9 cellular contexts compared by ENCODE assay signal in genomic region chr15:75666823-75667501, GRCh38. TPM values are rescaled to one million over a fixed set of nuclear protein-coding genes. Genes with fewer than 3 reads are reported as not detected.
DNase-seq lines count a peak whose midpoint lies in the region; ATAC-seq, FAIRE-seq and TF ChIP-seq lines count a peak whose summit lies in the region.
"Had no signal": no experiment of that assay in that cellular context is flagged by ENCODE, and none has a peak within 500 bp of the region (broad histone marks: within the 10 kb centered on the region; RNA-seq: fewer than 3 reads in every experiment).

No MANE protein-coding gene starts in this region.

- H3K56ac ChIP-seq in H9 (ENCODE audit: insufficient read length, low read depth, low read length) = no peak overlapping the region

- H3K4me3 Mint-ChIP-seq in H9 = no peak overlapping the region
- H3K4me3 Mint-ChIP-seq: T-helper 1 cell treated with Interleukin-12 subunit alpha and Interleukin-12 subunit beta and Interleukin-4 antibody, amounts not matched to agents 30 μg/mL and 1 μg/mL, for 36 hours had no signal

- H3K23me2 ChIP-seq in H9 (ENCODE audit: insufficient read length, low read depth, low read length, poor library complexity, severe bottlenecking) = no peaks in the 10 kb centered on the region

- H3K4me1 Mint-ChIP-seq in H9 = peaks cover 3% of the 10 kb centered on the region in 2 experiments

- in situ Hi-C loops in K562 (cut with MboI) = no loop called here

- no peak overlapping the region for H2BK120ac ChIP-seq in H9 (ENCODE audit: low read depth, low read length, poor library complexity, severe bottlenecking)

- peaks cover 3% of the 10 kb centered on the region for H3K9me1 ChIP-seq in K562 (ENCODE audit: control insufficient read depth, insufficient read depth, low read length)

- TF ChIP-seq EP300 in Ishikawa (IDR thresholded peaks at IDR 0.05; ENCODE audit: borderline replicate concordance) = peak; percentile 75; the same call in 1 of the 2 replicates
- no peak for TF ChIP-seq EP300 in K562 (IDR thresholded peaks at IDR 0.05; ENCODE audit: low read length)
- peak in 1 of 2 donors; percentile 85 for TF ChIP-seq EP300 in tibial nerve (IDR thresholded peaks at IDR 0.05)

- H3K18ac ChIP-seq in H9 (ENCODE audit: insufficient read length, low read depth, low read length) = no peak overlapping the region

- no peaks in the 10 kb centered on the region for H3K27me3 ChIP-seq in K562 (ENCODE audit: control insufficient read depth in 2 of 2, insufficient read depth in 2 of 2, low read length in 2 of 2)
- no peaks in the 10 kb centered on the region for H3K27me3 ChIP-seq in kidney epithelial cell (ENCODE audit: control insufficient read depth, insufficient read depth, low read length)
- H3K27me3 ChIP-seq in tibial nerve = no peaks in the 10 kb centered on the region
- no peaks in the 10 kb centered on the region for H3K27me3 ChIP-seq in H9 (ENCODE audit: insufficient read depth, low read length)

- H2BK12ac ChIP-seq in H9 (ENCODE audit: insufficient read length, low read depth, low read length) = no peak overlapping the region

- 46% methylated on average over 12 of the region's 15 CpGs for WGBS in K562 (ENCODE audit: insufficient coverage, low coverage, missing lambda C conversion rate)
- 32 to 48% methylated on average over 6 to 15 of the region's 15 CpGs for WGBS in tibial nerve, 2 donors
- no CpG with 5 or more reads among the region's 15 CpGs for WGBS in H9 (ENCODE audit: extremely low coverage, insufficient read length, low lambda C conversion rate)

- BruUV-seq in K562 (replicated peaks; lab: Mats Ljungman, UMichigan) = no TSS peak

- no peak overlapping the region for H4K8ac ChIP-seq in H9 (replicated peaks; ENCODE audit: insufficient read length, low read depth, low read length)

- no peaks in the 10 kb centered on the region; a peak in 1 of 5 replicates for H3K9me3 Mint-ChIP-seq in H9
- H3K9me3 Mint-ChIP-seq: T-helper 1 cell treated with Interleukin-12 subunit alpha and Interleukin-12 subunit beta and Interleukin-4 antibody, amounts not matched to agents 30 μg/mL and 1 μg/mL, for 36 hours had no signal

- H3K27ac Mint-ChIP-seq in H9 = peak overlapping the region in 1 of 3 experiments; percentile 82; a peak in 1 of 7 replicates
- H3K27ac Mint-ChIP-seq: T-helper 1 cell treated with Interleukin-12 subunit alpha and Interleukin-12 subunit beta and Interleukin-4 antibody, amounts not matched to agents 30 μg/mL and 1 μg/mL, for 36 hours had no signal

- H4K20me1 ChIP-seq in K562 (replicated peaks; ENCODE audit: control insufficient read depth, insufficient read depth, low read length) = peaks cover 3% of the 10 kb centered on the region
- no peaks in the 10 kb centered on the region for H4K20me1 ChIP-seq in H9 (ENCODE audit: control insufficient read depth, insufficient read depth, insufficient read length)

- POLR2A ChIA-PET in K562 (lab: Yijun Ruan, JAX) = interaction anchor here (0.7 kb wide), 1 partner anchor 12 kb away, joined by 3 read pairs; no protein-coding TSS in a partner anchor

- no peak overlapping the region for H4K91ac ChIP-seq in H9 (ENCODE audit: insufficient read length, low read depth, low read length)

- DNase-seq in K562 (ENCODE audit: extremely low read depth in 1 of 4, low spot score in 3 of 4) (no peak), kidney epithelial cell (ENCODE audit: low read depth) (peak; percentile 89), tibial nerve (ENCODE audit: low spot score in 2 of 2) (peak in 1 of 2 donors; percentile 47), cortex of kidney (lab: John Stamatoyannopoulos, UW) (no peak), H9 (no peak)
- DNase-seq in stimulated activated CD4-positive, alpha-beta T cell treated with anti-CD3 and anti-CD28 coated beads, Interleukin-2, amount 100 ng/mL, for 48 hours = no peak

- no peak overlapping the region for H3K23ac ChIP-seq in H9 (ENCODE audit: insufficient read length, low read depth, low read length)

- FAIRE-seq in K562 (lab: Jason Lieb, UNC) = peak; percentile 62

- H3K4me2 ChIP-seq in K562 (ENCODE audit: insufficient read depth, low read length) (no peak overlapping the region), H9 (ENCODE audit: insufficient read depth, insufficient read length, low read length) (no peak overlapping the region)

- H3K36me3 Mint-ChIP-seq in H9 (ENCODE audit: insufficient read depth in 1 of 3, low read depth in 3 of 3) = peaks cover 0 to 2% (median 0%) of the 10 kb centered on the region in 3 experiments; a peak in 2 of 7 replicates

- H2AFZ ChIP-seq in K562 (ENCODE audit: low read depth, low read length) (no peak overlapping the region), H9 (ENCODE audit: low read length) (no peak overlapping the region)

- no peak for TF ChIP-seq RAD21 in Ishikawa (IDR thresholded peaks at IDR 0.05; ENCODE audit: low read depth)
- TF ChIP-seq RAD21 in K562 (CRISPR knock-in tag; conservative IDR thresholded peaks at IDR 0.05 in 1 of 2, IDR thresholded peaks at IDR 0.05 in 1 of 2) = no peak

- H3K9ac ChIP-seq in K562 (ENCODE audit: insufficient read depth in 1 of 2, low read depth in 2 of 2, low read length in 2 of 2) (peak overlapping the region in 1 of 2 experiments; percentile 19; a peak in 2 of 4 replicates), H9 (ENCODE audit: extremely low read depth, insufficient read length, low read length) (no peak overlapping the region)

- H2AK5ac ChIP-seq in H9 (ENCODE audit: insufficient read length, low read length) = no peak overlapping the region

- peaks cover 1% of the 10 kb centered on the region; the same call in 1 of the 2 replicates for H3K27me3 Mint-ChIP-seq in H9 (ENCODE audit: low read depth)

- no peak overlapping the region for H3K4me3 ChIP-seq in K562
- H3K4me3 ChIP-seq in kidney epithelial cell (ENCODE audit: low read depth, low read length) = no peak overlapping the region
- H3K4me3 ChIP-seq in tibial nerve = no peak overlapping the region

- H3K4me1 ChIP-seq in K562 (replicated peaks in 1 of 2; ENCODE audit: control insufficient read depth in 2 of 2, insufficient read depth in 2 of 2, low read length in 2 of 2) = peaks cover 0 to 31% of the 10 kb centered on the region in 2 experiments; a peak in 3 of 5 replicates
- peaks cover 0 to 50% (median 21%) of the 10 kb centered on the region in 4 donors for H3K4me1 ChIP-seq in tibial nerve
- H3K4me1 ChIP-seq in H9 (ENCODE audit: insufficient read depth, low read length) = no peaks in the 10 kb centered on the region

- H3K4ac ChIP-seq in H9 (ENCODE audit: low read depth, low read length) = no peak overlapping the region

- no peak overlapping the region for H2BK5ac ChIP-seq in H9 (ENCODE audit: insufficient read length, low read length)

- H4K5ac ChIP-seq in H9 (ENCODE audit: insufficient read length, low read depth, low read length) = no peak overlapping the region

- intact Hi-C loops in K562 (cut with micrococcal nuclease) = no loop called here

- no peaks in the 10 kb centered on the region for H3K79me1 ChIP-seq in H9 (ENCODE audit: insufficient read depth, low read depth, low read length, poor library complexity, severe bottlenecking)

- H3K9me3 ChIP-seq in K562 (replicated peaks; ENCODE audit: control insufficient read depth, insufficient read depth, low read depth, low read length) (no peaks in the 10 kb centered on the region), tibial nerve (no peaks in the 10 kb centered on the region), H9 (ENCODE audit: control insufficient read depth, low read depth, low read length) (no peaks in the 10 kb centered on the region)

- no peaks in the 10 kb centered on the region for H3K79me2 ChIP-seq in K562 (ENCODE audit: control insufficient read depth, insufficient read depth, low read length)
- no peaks in the 10 kb centered on the region for H3K79me2 ChIP-seq in H9 (ENCODE audit: insufficient read depth, low read length)

- H3K27ac ChIP-seq in K562 (ENCODE audit: extremely low read depth, low read depth, low read length) = no peak overlapping the region
- peak overlapping the region; percentile 54 to 78 (median 67) for H3K27ac ChIP-seq in tibial nerve
- no peak overlapping the region for H3K27ac ChIP-seq in H9 (ENCODE audit: insufficient read length, low read depth, low read length)

- TF ChIP-seq POLR2A in K562 (conservative IDR thresholded peaks at IDR 0.05) = no peak
- no peak for TF ChIP-seq POLR2A in tibial nerve (IDR thresholded peaks at IDR 0.05)

- no peak overlapping the region for H2BK20ac ChIP-seq in H9 (ENCODE audit: low read depth, low read length, poor library complexity, severe bottlenecking)

- no peak overlapping the region for H3T11ph ChIP-seq in H9 (ENCODE audit: low read length)

- no peaks in the 10 kb centered on the region for H3K36me3 ChIP-seq in K562 (ENCODE audit: control insufficient read depth, insufficient read depth, low read length)
- H3K36me3 ChIP-seq in kidney epithelial cell (ENCODE audit: control insufficient read depth, insufficient read depth, low read length) = no peaks in the 10 kb centered on the region
- peaks cover 0 to 9% (median 0%) of the 10 kb centered on the region in 3 donors for H3K36me3 ChIP-seq in tibial nerve

- CTCF ChIA-PET in K562 (lab: Yijun Ruan, JAX; ENCODE audit: low intra/inter-chr PET ratio) = no interaction called here

- no peak for TF ChIP-seq CTCF in K562 (IDR thresholded peaks at IDR 0.05 in 2 of 3, conservative IDR thresholded peaks at IDR 0.05 in 1 of 3; ENCODE audit: insufficient read depth in 2 of 3, low read depth in 1 of 3, low read length in 3 of 3)
- no peak for TF ChIP-seq CTCF in kidney epithelial cell (IDR thresholded peaks at IDR 0.05; ENCODE audit: insufficient read depth, low read length, poor library complexity, severe bottlenecking)
- TF ChIP-seq CTCF in tibial nerve (IDR thresholded peaks at IDR 0.05) = no peak
- TF ChIP-seq CTCF in H9 (conservative IDR thresholded peaks at IDR 0.05) = no peak

- no peak overlapping the region for H2BK15ac ChIP-seq in H9 (ENCODE audit: low read depth, low read length)

- ATAC-seq in K562 (no peak), GM21367 (IDR thresholded peaks at IDR 0.05; ENCODE audit: unreplicated experiment) (no peak)

- no peak overlapping the region; the same call in 1 of the 2 replicates for H3K14ac ChIP-seq in H9 (ENCODE audit: insufficient read depth, low read length)

RNA-seq across cellular contexts. Expression of gene SNX33, which starts 19.2 kb away (rescaled TPM):
- 12.7 and 30.2 TPM in 2 replicates for total RNA-seq in K562 (2011; cell fraction: chromatin; rRNA removed; ENCODE audit: low replicate concordance)
- total RNA-seq in K562 (2011; cell fraction: nucleolus; rRNA removed) = 20.0 and 22.7 TPM in 2 replicates
- total RNA-seq in K562 (2011; cell fraction: nucleoplasm; rRNA removed) = 17.2 and 19.9 TPM in 2 replicates
- total RNA-seq in K562 (2014; rRNA removed) = 10.0 and 13.0 TPM in 2 replicates
- 4.3 and 4.7 TPM in 2 replicates for total RNA-seq in K562 (2014; rRNA removed; fragmentation: Illumina TruSeq; extraction: Trizol)
- 8.3 and 8.8 TPM in 2 replicates for total RNA-seq in K562 (2015; rRNA removed; fragmentation: Illumina TruSeq; extraction: Trizol)
- total RNA-seq in K562 (2021) = 14.1 and 14.8 TPM in 2 replicates
- polyA plus RNA-seq in K562 (2011; rRNA removed) = 7.9 and 8.2 TPM in 2 replicates
- polyA plus RNA-seq in K562 (2011; cell fraction: cytosol; rRNA removed) = 9.2 and 11.6 TPM in 2 replicates
- polyA plus RNA-seq in K562 (2011; cell fraction: nucleus; rRNA removed) = 16.8 and 25.3 TPM in 2 replicates
- 11.0 and 16.8 TPM in 2 replicates for polyA plus RNA-seq in K562 (2012)
- 10.1 TPM in 2 replicates for polyA plus RNA-seq in K562 (2014; fragmentation: Illumina TruSeq; extraction: Trizol)
- 1 to 10 TPM; 1.4 to 1.8 TPM for polyA plus RNA-seq in K562 (2014; fragmentation: Nextera tagmentation; extraction: Ambion mirVana)
- 7.5 and 8.3 TPM in 2 replicates for polyA plus RNA-seq in K562 (2014; rRNA removed)
- 10.9 and 12.8 TPM in 2 replicates for polyA minus RNA-seq in K562 (2011; rRNA and poly(A)+ RNA removed)
- polyA minus RNA-seq in K562 (2011; cell fraction: cytosol; rRNA and poly(A)+ RNA removed) = 11.5 and 12.8 TPM in 2 replicates
- polyA minus RNA-seq in K562 (2011; cell fraction: nucleus; rRNA and poly(A)+ RNA removed) = 10.5 and 12.7 TPM in 2 replicates
- 23.4 and 25.7 TPM in 2 replicates for total RNA-seq in kidney epithelial cell
- total RNA-seq in tibial nerve = 10 to 100 TPM; 29.7 to 44.9 (median 31.1) TPM
- total RNA-seq in H9 (2021) = 17.7 and 18.7 TPM in 2 replicates

RNA-seq across cellular contexts. Expression of gene IMP3, which starts 26.9 kb away (rescaled TPM):
- total RNA-seq in K562 (2011; cell fraction: chromatin; rRNA removed; ENCODE audit: low replicate concordance) = 30.2 and 42.6 TPM in 2 replicates
- total RNA-seq in K562 (2011; cell fraction: nucleolus; rRNA removed) = 67.6 and 76.2 TPM in 2 replicates
- total RNA-seq in K562 (2011; cell fraction: nucleoplasm; rRNA removed) = 56.2 and 65.3 TPM in 2 replicates
- 140 and 159 TPM in 2 replicates for total RNA-seq in K562 (2014; rRNA removed)
- 74.4 and 74.6 TPM in 2 replicates for total RNA-seq in K562 (2014; rRNA removed; fragmentation: Illumina TruSeq; extraction: Trizol)
- total RNA-seq in K562 (2015; rRNA removed; fragmentation: Illumina TruSeq; extraction: Trizol) = 87.6 and 93.6 TPM in 2 replicates
- total RNA-seq in K562 (2021) = 113 and 124 TPM in 2 replicates
- polyA plus RNA-seq in K562 (2011; rRNA removed) = 58.5 and 68.3 TPM in 2 replicates
- polyA plus RNA-seq in K562 (2011; cell fraction: cytosol; rRNA removed) = 92.2 and 249 TPM in 2 replicates
- polyA plus RNA-seq in K562 (2011; cell fraction: nucleus; rRNA removed) = 55.6 and 61.8 TPM in 2 replicates
- polyA plus RNA-seq in K562 (2012) = 84.1 and 118 TPM in 2 replicates
- 44.5 and 47.1 TPM in 2 replicates for polyA plus RNA-seq in K562 (2014; fragmentation: Illumina TruSeq; extraction: Trizol)
- polyA plus RNA-seq in K562 (2014; fragmentation: Nextera tagmentation; extraction: Ambion mirVana) = 10 to 100 TPM; 14.5 to 15.5 TPM
- polyA plus RNA-seq in K562 (2014; rRNA removed) = 160 and 161 TPM in 2 replicates
- 15.4 and 19.4 TPM in 2 replicates for polyA minus RNA-seq in K562 (2011; rRNA and poly(A)+ RNA removed)
- 32.6 and 34.2 TPM in 2 replicates for polyA minus RNA-seq in K562 (2011; cell fraction: cytosol; rRNA and poly(A)+ RNA removed)
- polyA minus RNA-seq in K562 (2011; cell fraction: nucleus; rRNA and poly(A)+ RNA removed) = 26.5 and 42.5 TPM in 2 replicates
- 95.9 and 97.7 TPM in 2 replicates for total RNA-seq in kidney epithelial cell
- total RNA-seq in tibial nerve = 100 to 1,000 TPM; 163 to 179 (median 170) TPM
- total RNA-seq in H9 (2021) = 97.9 and 106 TPM in 2 replicates

RNA-seq across cellular contexts. Expression of gene SNUPN, which starts 41.4 kb away (rescaled TPM):
- 34.5 and 36.5 TPM in 2 replicates for total RNA-seq in K562 (2011; cell fraction: chromatin; rRNA removed; ENCODE audit: low replicate concordance)
- total RNA-seq in K562 (2011; cell fraction: nucleolus; rRNA removed) = 19.9 and 23.8 TPM in 2 replicates
- 23.1 and 26.6 TPM in 2 replicates for total RNA-seq in K562 (2011; cell fraction: nucleoplasm; rRNA removed)
- 32.2 and 33.0 TPM in 2 replicates for total RNA-seq in K562 (2014; rRNA removed)
- 39.5 and 41.6 TPM in 2 replicates for total RNA-seq in K562 (2014; rRNA removed; fragmentation: Illumina TruSeq; extraction: Trizol)
- 36.9 and 40.0 TPM in 2 replicates for total RNA-seq in K562 (2015; rRNA removed; fragmentation: Illumina TruSeq; extraction: Trizol)
- total RNA-seq in K562 (2021) = 36.6 and 38.3 TPM in 2 replicates
- polyA plus RNA-seq in K562 (2011; rRNA removed) = 29.7 and 38.4 TPM in 2 replicates
- 17.4 and 23.6 TPM in 2 replicates for polyA plus RNA-seq in K562 (2011; cell fraction: cytosol; rRNA removed)
- polyA plus RNA-seq in K562 (2011; cell fraction: nucleus; rRNA removed) = 17.4 and 19.5 TPM in 2 replicates
- polyA plus RNA-seq in K562 (2012) = 29.0 and 35.1 TPM in 2 replicates
- 40.9 and 45.0 TPM in 2 replicates for polyA plus RNA-seq in K562 (2014; fragmentation: Illumina TruSeq; extraction: Trizol)
- 10 to 100 TPM; 69.3 to 78.3 TPM for polyA plus RNA-seq in K562 (2014; fragmentation: Nextera tagmentation; extraction: Ambion mirVana)
- 38.0 and 42.5 TPM in 2 replicates for polyA plus RNA-seq in K562 (2014; rRNA removed)
- 35.1 and 36.0 TPM in 2 replicates for polyA minus RNA-seq in K562 (2011; rRNA and poly(A)+ RNA removed)
- polyA minus RNA-seq in K562 (2011; cell fraction: cytosol; rRNA and poly(A)+ RNA removed) = 16.3 and 20.6 TPM in 2 replicates
- polyA minus RNA-seq in K562 (2011; cell fraction: nucleus; rRNA and poly(A)+ RNA removed) = 10.6 and 18.4 TPM in 2 replicates
- total RNA-seq in kidney epithelial cell = 17.4 and 21.3 TPM in 2 replicates
- total RNA-seq in tibial nerve = 10 to 100 TPM; 16.3 to 35.1 (median 23.7) TPM
- total RNA-seq in H9 (2021) = 29.8 and 32.7 TPM in 2 replicates

RNA-seq across cellular contexts. Expression of gene CSPG4, which starts 45.7 kb away (rescaled TPM):
- total RNA-seq in K562 (2011; cell fraction: chromatin; rRNA removed; ENCODE audit: low replicate concordance) = 0.07 and 1.1 TPM in 2 replicates
- 0.39 and 1.2 TPM in 2 replicates for total RNA-seq in K562 (2011; cell fraction: nucleolus; rRNA removed)
- 0.22 and 0.23 TPM in 2 replicates for total RNA-seq in K562 (2011; cell fraction: nucleoplasm; rRNA removed)
- total RNA-seq in K562 (2014; rRNA removed) = 0.08 TPM in 1 of 2 replicates, not detected in the other
- not detected in 2 replicates for total RNA-seq in K562 (2014; rRNA removed; fragmentation: Illumina TruSeq; extraction: Trizol)
- total RNA-seq in K562 (2015; rRNA removed; fragmentation: Illumina TruSeq; extraction: Trizol) = under 0.01 TPM in 1 of 2 replicates, not detected in the other
- 0.07 TPM in 2 replicates for total RNA-seq in K562 (2021)
- polyA plus RNA-seq in K562 (2011; rRNA removed) = 0.04 and 0.08 TPM in 2 replicates
- polyA plus RNA-seq in K562 (2011; cell fraction: cytosol; rRNA removed) = 0.06 and 0.16 TPM in 2 replicates
- 0.21 and 0.73 TPM in 2 replicates for polyA plus RNA-seq in K562 (2011; cell fraction: nucleus; rRNA removed)
- 0.10 and 0.32 TPM in 2 replicates for polyA plus RNA-seq in K562 (2012)
- polyA plus RNA-seq in K562 (2014; fragmentation: Illumina TruSeq; extraction: Trizol) = 0.01 and 0.03 TPM in 2 replicates
- not detected for polyA plus RNA-seq in K562 (2014; fragmentation: Nextera tagmentation; extraction: Ambion mirVana)
- not detected in 2 replicates for polyA plus RNA-seq in K562 (2014; rRNA removed)
- polyA minus RNA-seq in K562 (2011; rRNA and poly(A)+ RNA removed) = 0.09 and 0.11 TPM in 2 replicates
- 0.29 and 0.73 TPM in 2 replicates for polyA minus RNA-seq in K562 (2011; cell fraction: cytosol; rRNA and poly(A)+ RNA removed)
- polyA minus RNA-seq in K562 (2011; cell fraction: nucleus; rRNA and poly(A)+ RNA removed) = 0.33 and 0.40 TPM in 2 replicates
- total RNA-seq in kidney epithelial cell = 1.2 and 1.7 TPM in 2 replicates
- total RNA-seq in tibial nerve = 100 to 1,000 TPM; 100 to 132 (median 115) TPM
- 2.0 and 2.1 TPM in 2 replicates for total RNA-seq in H9 (2021)

Comparison
In these comparisons a context has a peak if more than half of its experiments do, and no peak if none do; other contexts are left out.
1. H3K27ac ChIP-seq: peak in tibial nerve (4 of 4); none in K562 (single experiment) and H9 (single experiment).